26 cellular contexts compared by ENCODE assay signal in genomic region chr2:128178144-128178649, GRCh38.
DNase-seq lines count a peak whose midpoint lies in the region; ATAC-seq and TF ChIP-seq lines count a peak whose summit lies in the region.
"Had no signal": no experiment of that assay in that cellular context is flagged by ENCODE, and none has a peak within 500 bp of the region (broad histone marks: within the 10 kb centered on the region; RNA-seq: fewer than 3 reads in every experiment).

No MANE protein-coding gene starts in this region.

- CTCF ChIA-PET in IMR-90 (lab: Yijun Ruan, JAX), result no interaction called here

- ATAC-seq in activated T-cell treated with anti-CD3 and anti-CD28 coated beads, Interleukin-2, amount 50 U/mL, for 72 hours (replicated peaks in 1 of 2), result no peak
- ATAC-seq in IMR-90 (ENCODE audit: low read depth), result no peak
- no peak for ATAC-seq in memory B cell (ENCODE audit: low read depth)
- no peak for ATAC-seq in HG02852 (IDR thresholded peaks at IDR 0.05; ENCODE audit: unreplicated experiment)
- ATAC-seq: GM12878 had no signal

- peak overlapping the region; percentile 20; the same call in 1 of the 2 replicates for H3K4me2 ChIP-seq in IMR-90 (ENCODE audit: low read depth, low read length)
- H3K4me2 ChIP-seq: PC-9 had no signal

- H3K27me3 Mint-ChIP-seq in activated T-cell treated with anti-CD3 and anti-CD28 coated beads, Interleukin-2, amount 50 U/mL, for 72 hours (ENCODE audit: low read depth), result no peaks in the 10 kb centered on the region
- H3K27me3 Mint-ChIP-seq in memory B cell, result no peaks in the 10 kb centered on the region
- H3K27me3 Mint-ChIP-seq: B cell had no signal

- TF ChIP-seq CTCF in IMR-90 (conservative IDR thresholded peaks at IDR 0.05; ENCODE audit: low read depth, low read length), result no peak
- TF ChIP-seq CTCF in sigmoid colon (IDR thresholded peaks at IDR 0.05), result no peak

- no peak overlapping the region; the same call in 2 of the 3 replicates for H2BK15ac ChIP-seq in IMR-90 (ENCODE audit: low read depth, low read length)

- no peak for TF ChIP-seq RAD21 in IMR-90 (IDR thresholded peaks at IDR 0.05; ENCODE audit: low read length)

- H3K4ac ChIP-seq in IMR-90 (ENCODE audit: low read depth, low read length), result peak overlapping the region; percentile 6; the same call in 1 of the 2 replicates

- H3K14ac ChIP-seq in IMR-90 (replicated peaks; ENCODE audit: low read depth, low read length), result no peak overlapping the region

- peak overlapping the region; percentile 30; the same call in 1 of the 2 replicates for H4K91ac ChIP-seq in IMR-90 (ENCODE audit: insufficient read depth, low read depth, low read length)

- no TSS peak for BruUV-seq in IMR-90 (replicated peaks; lab: Mats Ljungman, UMichigan)

- no peak overlapping the region for H2AK9ac ChIP-seq in IMR-90 (replicated peaks; ENCODE audit: low read depth, low read length, poor library complexity)

- H3K27me3 ChIP-seq in IMR-90 (ENCODE audit: control insufficient read depth, insufficient read depth, low read length), result no peaks in the 10 kb centered on the region
- no peaks in the 10 kb centered on the region for H3K27me3 ChIP-seq in sigmoid colon
- H3K27me3 ChIP-seq: SJCRH30 had no signal

- peaks cover 11 to 30% of the 10 kb centered on the region in 2 donors for H3K36me3 Mint-ChIP-seq in activated T-cell treated with anti-CD3 and anti-CD28 coated beads, Interleukin-2, amount 50 U/mL, for 72 hours (ENCODE audit: insufficient read depth in 2 of 2)
- peaks cover 54% of the 10 kb centered on the region for H3K36me3 Mint-ChIP-seq in memory B cell

- H2BK5ac ChIP-seq in IMR-90 (ENCODE audit: low read depth, low read length, poor library complexity, severe bottlenecking), result peak overlapping the region; percentile 22

- H3K9me3 ChIP-seq in IMR-90 (ENCODE audit: control insufficient read depth, insufficient read depth, low read length) (no peaks in the 10 kb centered on the region), sigmoid colon (no peaks in the 10 kb centered on the region)
- H3K9me3 ChIP-seq: SJCRH30 had no signal

- peak overlapping the region; percentile 69 for H3K18ac ChIP-seq in IMR-90 (ENCODE audit: low read depth, low read length)

- H4K8ac ChIP-seq in IMR-90 (ENCODE audit: low read depth in 2 of 2, low read length in 2 of 2), result peak overlapping the region; percentile 4 to 17; a peak in 2 of 4 replicates

- H3K4me1 Mint-ChIP-seq in activated T-cell treated with anti-CD3 and anti-CD28 coated beads, Interleukin-2, amount 50 U/mL, for 72 hours (ENCODE audit: low read depth), result peaks cover 9% of the 10 kb centered on the region
- no peaks in the 10 kb centered on the region for H3K4me1 Mint-ChIP-seq in memory B cell
- H3K4me1 Mint-ChIP-seq: B cell; CD8-positive, alpha-beta memory T cell had no signal

- H2BK20ac ChIP-seq in IMR-90 (ENCODE audit: low read depth, low read length), result peak overlapping the region; percentile 11; the same call in 1 of the 2 replicates

- peaks cover 0 to 14% of the 10 kb centered on the region in 2 experiments; a peak in 3 of 4 replicates for H3K79me1 ChIP-seq in IMR-90 (ENCODE audit: low read depth in 1 of 2, low read length in 2 of 2)

- peaks cover 29% of the 10 kb centered on the region for H3K36me3 ChIP-seq in IMR-90 (ENCODE audit: control insufficient read depth, insufficient read depth, low read length)
- H3K36me3 ChIP-seq in sigmoid colon, result peaks cover 0 to 81% (median 28%) of the 10 kb centered on the region in 4 donors

- TF ChIP-seq EP300 in sigmoid colon (IDR thresholded peaks at IDR 0.05), result no peak

- H4K20me1 ChIP-seq in IMR-90 (ENCODE audit: insufficient read depth, low read length), result no peaks in the 10 kb centered on the region

- 0 out of 2 replicates have a peak overlapping the region, but pooled peaks have one; percentile 21 for H3K27ac ChIP-seq in IMR-90 (ENCODE audit: insufficient read depth, low read length)
- peak overlapping the region in 3 of 4 donors; percentile 76 to 84 (median 81) for H3K27ac ChIP-seq in sigmoid colon
- H3K27ac ChIP-seq: 22Rv1, C4-2B, PC-9, SJCRH30 had no signal

- peaks cover 7% of the 10 kb centered on the region for H3K9me1 ChIP-seq in IMR-90 (ENCODE audit: insufficient read depth, low read length)

- dilution Hi-C loops in IMR-90 (cut with HindIII; ENCODE audit: low sequenced_read_pairs, unreplicated experiment), result no loop called here

- H3K27ac Mint-ChIP-seq in activated T-cell treated with anti-CD3 and anti-CD28 coated beads, Interleukin-2, amount 50 U/mL, for 72 hours, result peak overlapping the region; percentile 74
- peak overlapping the region; percentile 62 for H3K27ac Mint-ChIP-seq in memory B cell
- H3K27ac Mint-ChIP-seq: B cell had no signal

- H3K56ac ChIP-seq in IMR-90 (ENCODE audit: extremely low read depth, insufficient read depth, low read length), result 0 out of 2 replicates have a peak overlapping the region, but pooled peaks have one; percentile 3

- H3K9ac ChIP-seq in IMR-90 (ENCODE audit: low read depth, low read length), result no peak overlapping the region

- intact Hi-C loops in IMR-90 (cut with micrococcal nuclease) (loop anchor here (2.0 kb wide), 2 partner anchors 55 to 1671 kb away; no protein-coding TSS in a partner anchor), sigmoid colon (cut with DNase I) (loop anchor here (2.0 to 5.0 kb wide), 2 partner anchors 55 to 144 kb away; no protein-coding TSS in a partner anchor)

- 0 out of 2 replicates have a peak overlapping the region, but pooled peaks have one; percentile 10 for H2BK120ac ChIP-seq in IMR-90 (ENCODE audit: low read depth, low read length)

- DNase-seq in activated T-cell treated with anti-CD3 and anti-CD28 coated beads, Interleukin-2, amount 50 U/mL, for 72 hours, result no peak
- DNase-seq in activated T-cell treated with anti-CD3 and anti-CD28 coated beads, Interleukin-2, amount 50 U/mL, for 1 hour, result no peak
- DNase-seq in IMR-90 (no peak), memory B cell (ENCODE audit: low spot score in 2 of 2) (no peak), sigmoid colon (no peak), pons (ENCODE audit: low spot score) (no peak), GOT3 (lab: John Stamatoyannopoulos, UW) (no peak)
- DNase-seq: CD8-positive, alpha-beta memory T cell; DMS 273 treated with DMSO at 0.1 percent for 48 hours; DMS79; EL; GDM1; HCEC 1CT; NCI-H1048; NCI-H1417 treated with DMSO at 0.1 percent for 48 hours; NCI-H1694 treated with DMSO at 0.1 percent for 48 hours; NCI-H2081; NCI-H2227 treated with DMSO at 0.1 percent for 48 hours; NCI-H526 treated with DMSO at 0.1 percent for 48 hours; PC-9; SJCRH30 had no signal

- no CpG with 5 or more reads among the region's 8 CpGs for WGBS in IMR-90 (ENCODE audit: extremely low coverage in 2 of 2, insufficient read length in 1 of 2), 2 experiments
- 89 to 91% methylated on average over 8 of the region's 8 CpGs for WGBS in sigmoid colon, 2 donors

- no peak overlapping the region for H3K4me3 Mint-ChIP-seq in activated T-cell treated with anti-CD3 and anti-CD28 coated beads, Interleukin-2, amount 50 U/mL, for 72 hours
- no peak overlapping the region for H3K4me3 Mint-ChIP-seq in memory B cell
- H3K4me3 Mint-ChIP-seq: B cell; CD8-positive, alpha-beta memory T cell had no signal

- no peaks in the 10 kb centered on the region for H3K9me3 Mint-ChIP-seq in activated T-cell treated with anti-CD3 and anti-CD28 coated beads, Interleukin-2, amount 50 U/mL, for 72 hours
- no peaks in the 10 kb centered on the region for H3K9me3 Mint-ChIP-seq in memory B cell
- H3K9me3 Mint-ChIP-seq: CD8-positive, alpha-beta memory T cell had no signal

- no peak overlapping the region for H2AFZ ChIP-seq in IMR-90 (replicated peaks; ENCODE audit: low read length, poor library complexity)
- H2AFZ ChIP-seq: PC-9 had no signal

- TF ChIP-seq POLR2A in IMR-90 (IDR thresholded peaks at IDR 0.05; ENCODE audit: low read depth, low read length) (no peak), sigmoid colon (IDR thresholded peaks at IDR 0.05) (no peak)

- H3K4me1 ChIP-seq in IMR-90 (ENCODE audit: control insufficient read depth, insufficient read depth, low read length) (peaks cover 9% of the 10 kb centered on the region), sigmoid colon (peaks cover 0 to 30% (median 14%) of the 10 kb centered on the region in 4 donors)

- peak overlapping the region; percentile 50; the same call in 1 of the 2 replicates for H4K5ac ChIP-seq in IMR-90 (ENCODE audit: low read depth, low read length)

- in situ Hi-C loops in IMR-90 (cut with MboI; ENCODE audit: low sequenced_read_pairs), result no loop called here

- H2AK5ac ChIP-seq in IMR-90 (ENCODE audit: low read depth, low read length), result 0 out of 2 replicates have a peak overlapping the region, but pooled peaks have one; percentile 8

- POLR2A ChIA-PET in IMR-90 (lab: Charles Lee; ENCODE audit: unreplicated experiment), result no interaction called here

- H3K4me3 ChIP-seq in IMR-90 (ENCODE audit: insufficient read depth, low read depth, low read length) (no peak overlapping the region), sigmoid colon (no peak overlapping the region)
- H3K4me3 ChIP-seq: GM12878, PC-9, SJCRH30 had no signal

- H3K23ac ChIP-seq in IMR-90 (ENCODE audit: low read depth, low read length), result 0 out of 2 replicates have a peak overlapping the region, but pooled peaks have one; percentile 8

TF ChIP-seq in IMR-90, 13 proteins besides CTCF, POLR2A, EP300 and RAD21 (continues in another document):
- TF ChIP-seq SMC3 (IDR thresholded peaks at IDR 0.05; ENCODE audit: low read depth, low read length) (no peak), FOS (IDR thresholded peaks at IDR 0.05; ENCODE audit: low read depth, low read length) (no peak), BHLHE40 (IDR thresholded peaks at IDR 0.05; ENCODE audit: low read depth, low read length) (no peak), CEBPB (IDR thresholded peaks at IDR 0.05; ENCODE audit: low read depth, low read length) (no peak), RFX5 (IDR thresholded peaks at IDR 0.05; ENCODE audit: low read depth, low read length) (no peak), NFE2L2 (IDR thresholded peaks at IDR 0.05; ENCODE audit: low read depth, low read length) (no peak), MXI1 (IDR thresholded peaks at IDR 0.05; ENCODE audit: borderline replicate concordance, low read depth, low read length) (no peak), CHD1 (IDR thresholded peaks at IDR 0.05; ENCODE audit: low read depth, low read length) (no peak), MAFK (IDR thresholded peaks at IDR 0.05; ENCODE audit: low read depth, low read length) (no peak)
- TF ChIP-seq, protein P1, sequence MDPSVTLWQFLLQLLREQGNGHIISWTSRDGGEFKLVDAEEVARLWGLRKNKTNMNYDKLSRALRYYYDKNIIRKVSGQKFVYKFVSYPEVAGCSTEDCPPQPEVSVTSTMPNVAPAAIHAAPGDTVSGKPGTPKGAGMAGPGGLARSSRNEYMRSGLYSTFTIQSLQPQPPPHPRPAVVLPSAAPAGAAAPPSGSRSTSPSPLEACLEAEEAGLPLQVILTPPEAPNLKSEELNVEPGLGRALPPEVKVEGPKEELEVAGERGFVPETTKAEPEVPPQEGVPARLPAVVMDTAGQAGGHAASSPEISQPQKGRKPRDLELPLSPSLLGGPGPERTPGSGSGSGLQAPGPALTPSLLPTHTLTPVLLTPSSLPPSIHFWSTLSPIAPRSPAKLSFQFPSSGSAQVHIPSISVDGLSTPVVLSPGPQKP (IDR thresholded peaks at IDR 0.05; ENCODE audit: borderline replicate concordance, low read depth, low read length), result no peak
